ENCODE assay signal across 10 cellular contexts in the genomic region with DNA sequence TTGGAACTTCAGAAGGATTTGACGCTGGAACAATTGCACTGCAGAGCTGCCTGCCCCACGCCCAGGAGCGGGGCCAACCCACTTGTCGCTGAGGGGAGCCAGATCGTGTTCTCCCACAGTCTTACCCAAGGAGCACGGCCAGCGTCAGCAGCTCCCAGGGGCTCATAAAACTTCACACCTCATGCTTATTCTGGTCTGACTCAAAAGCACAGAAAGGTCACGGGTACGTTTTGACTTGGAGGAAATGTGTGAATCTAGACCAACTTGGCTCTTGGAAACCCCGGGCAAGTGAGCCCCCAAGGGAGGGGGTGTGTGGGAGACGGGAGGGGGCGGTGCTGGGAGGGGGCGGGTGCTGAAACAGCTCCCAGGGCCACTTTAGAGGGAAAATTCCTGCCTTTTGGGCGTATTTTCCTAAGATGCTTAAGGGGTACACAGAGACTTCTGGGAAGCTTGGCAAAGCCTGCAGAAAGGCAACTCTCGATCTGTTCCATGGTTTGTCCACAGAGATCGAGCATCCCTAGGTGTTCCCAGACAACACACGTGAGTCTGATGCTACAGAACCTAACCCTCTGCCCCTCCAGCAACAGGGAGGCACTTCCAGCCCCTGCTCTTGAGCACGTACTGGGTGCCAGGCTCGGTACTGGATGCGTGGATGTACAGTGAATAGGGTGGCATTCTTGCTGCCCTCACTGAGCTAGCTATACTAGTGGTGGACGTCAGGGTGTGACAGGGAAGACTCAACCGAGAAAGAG.
DNase-seq lines count a peak whose midpoint lies in the region; ATAC-seq and TF ChIP-seq lines count a peak whose summit lies in the region.
"Had no signal": no experiment of that assay in that cellular context is flagged by ENCODE, and none has a peak within 500 bp of the region (broad histone marks: within the 10 kb centered on the region; RNA-seq: fewer than 3 reads in every experiment).

No MANE protein-coding gene starts in this region.

- H3K27ac ChIP-seq in coronary artery (peak overlapping the region; percentile 26 to 34), testis (no peak overlapping the region)

- intact Hi-C loops in testis (cut with DNase I; ENCODE audit: low total_unique reads): no loop called here

- peaks cover 13% of the 10 kb centered on the region for H3K36me3 Mint-ChIP-seq in activated CD4-positive, alpha-beta T cell treated with anti-CD3 and anti-CD28 coated beads, Interleukin-2, amount 10 ng/mL, durations not matched to agents 7 days and 5 days (ENCODE audit: low read depth)
- H3K36me3 Mint-ChIP-seq in natural killer cell treated with Interleukin-12 subunit alpha and Interleukin-12 subunit beta and Interleukin-15 and Interleukin-18, amount 100 ng/mL, for 72 hours: no peaks in the 10 kb centered on the region

- H3K9me3 ChIP-seq in testis: no peaks in the 10 kb centered on the region
- H3K9me3 ChIP-seq: A549 had no signal

- peak; percentile 93 to 98 for ATAC-seq in natural killer cell treated with Interleukin-12 subunit alpha and Interleukin-12 subunit beta and Interleukin-15 and Interleukin-18, amount 100 ng/mL, for 72 hours

- H3K36me3 ChIP-seq in testis (ENCODE audit: low read depth, missing control alignments): no peaks in the 10 kb centered on the region

- H3K4me3 ChIP-seq in coronary artery (peak overlapping the region; percentile 46), testis (no peak overlapping the region)
- H3K4me3 ChIP-seq: A549 had no signal

- H3K9me3 Mint-ChIP-seq in activated CD4-positive, alpha-beta T cell treated with anti-CD3 and anti-CD28 coated beads, Interleukin-2, amount 10 ng/mL, durations not matched to agents 7 days and 5 days: peaks cover 2% of the 10 kb centered on the region
- H3K9me3 Mint-ChIP-seq in natural killer cell treated with Interleukin-12 subunit alpha and Interleukin-12 subunit beta and Interleukin-15 and Interleukin-18, amount 100 ng/mL, for 72 hours: no peaks in the 10 kb centered on the region

- no peak overlapping the region for H3K27ac Mint-ChIP-seq in activated CD4-positive, alpha-beta T cell treated with anti-CD3 and anti-CD28 coated beads, Interleukin-2, amount 10 ng/mL, durations not matched to agents 7 days and 5 days
- peak overlapping the region; percentile 23 to 80 for H3K27ac Mint-ChIP-seq in natural killer cell treated with Interleukin-12 subunit alpha and Interleukin-12 subunit beta and Interleukin-15 and Interleukin-18, amount 100 ng/mL, for 72 hours

- no peaks in the 10 kb centered on the region for H3K27me3 ChIP-seq in testis

- H3K4me3 Mint-ChIP-seq in activated CD4-positive, alpha-beta T cell treated with anti-CD3 and anti-CD28 coated beads, Interleukin-2, amount 10 ng/mL, durations not matched to agents 7 days and 5 days: no peak overlapping the region
- peak overlapping the region; percentile 52 for H3K4me3 Mint-ChIP-seq in natural killer cell treated with Interleukin-12 subunit alpha and Interleukin-12 subunit beta and Interleukin-15 and Interleukin-18, amount 100 ng/mL, for 72 hours

- TF ChIP-seq POLR2A in testis (IDR thresholded peaks at IDR 0.05): no peak

- TF ChIP-seq CTCF in coronary artery (IDR thresholded peaks at IDR 0.05) (no peak), testis (IDR thresholded peaks at IDR 0.05) (no peak)

- WGBS in testis, 2 donors: 34 to 39% methylated on average over 19 to 22 of the region's 22 CpGs

- H3K4me1 Mint-ChIP-seq in activated CD4-positive, alpha-beta T cell treated with anti-CD3 and anti-CD28 coated beads, Interleukin-2, amount 10 ng/mL, durations not matched to agents 7 days and 5 days: peaks cover 7% of the 10 kb centered on the region
- H3K4me1 Mint-ChIP-seq in natural killer cell treated with Interleukin-12 subunit alpha and Interleukin-12 subunit beta and Interleukin-15 and Interleukin-18, amount 100 ng/mL, for 72 hours (ENCODE audit: low read depth in 2 of 2): peaks cover 16 to 21% of the 10 kb centered on the region in 2 donors

- CTCF ChIA-PET in activated CD4-positive, alpha-beta T cell treated with anti-CD3 and anti-CD28 coated beads, Interleukin-2, amount 10 ng/mL, durations not matched to agents 7 days and 5 days (lab: Charles Lee): interaction anchor here (1.0 to 1.3 kb wide), 2 partner anchors 9 to 11 kb away, joined by 3 to 7 read pairs; no protein-coding TSS in a partner anchor

- H3K4me1 ChIP-seq in testis: peaks cover 10% of the 10 kb centered on the region

- POLR2A ChIA-PET in activated CD4-positive, alpha-beta T cell treated with anti-CD3 and anti-CD28 coated beads, Interleukin-2, amount 10 ng/mL, durations not matched to agents 7 days and 5 days (lab: Charles Lee): no interaction called here

- peak; percentile 38 to 39 for DNase-seq in activated CD4-positive, alpha-beta T cell treated with anti-CD3 and anti-CD28 coated beads for 24 hours (ENCODE audit: low read depth in 2 of 2)
- no peak for DNase-seq in activated CD4-positive, alpha-beta T cell treated with anti-CD3 and anti-CD28 coated beads, Interleukin-2, amount 10 ng/mL, durations not matched to agents 7 days and 5 days
- peak; percentile 90 for DNase-seq in coronary artery (ENCODE audit: low spot score)
- no peak for DNase-seq in natural killer cell treated with Interleukin-12 subunit alpha and Interleukin-12 subunit beta and Interleukin-15 and Interleukin-18, amount 100 ng/mL, for 72 hours (ENCODE audit: low spot score)
- peak; percentile 47 for DNase-seq in testis
- no peak for DNase-seq in NCI-H1930 (lab: John Stamatoyannopoulos, UW)
- no peak for DNase-seq in SKM-1 (lab: John Stamatoyannopoulos, UW; ENCODE audit: unreplicated experiment)
- DNase-seq in NCI-H748 (lab: John Stamatoyannopoulos, UW; ENCODE audit: unreplicated experiment): no peak
- DNase-seq: effector CD4-positive, alpha-beta T cell had no signal

- no peaks in the 10 kb centered on the region for H3K27me3 Mint-ChIP-seq in activated CD4-positive, alpha-beta T cell treated with anti-CD3 and anti-CD28 coated beads, Interleukin-2, amount 10 ng/mL, durations not matched to agents 7 days and 5 days
- H3K27me3 Mint-ChIP-seq in natural killer cell treated with Interleukin-12 subunit alpha and Interleukin-12 subunit beta and Interleukin-15 and Interleukin-18, amount 100 ng/mL, for 72 hours: no peaks in the 10 kb centered on the region

Comparison
In these comparisons a context has a peak if more than half of its experiments do, and no peak if none do; other contexts are left out.
1. DNase-seq: peak in activated CD4-positive, alpha-beta T cell treated with anti-CD3 and anti-CD28 coated beads for 24 hours (2 of 2), coronary artery (single experiment) and testis (single experiment); none in activated CD4-positive, alpha-beta T cell treated with anti-CD3 and anti-CD28 coated beads, Interleukin-2, amount 10 ng/mL, durations not matched to agents 7 days and 5 days (single experiment), natural killer cell treated with Interleukin-12 subunit alpha and Interleukin-12 subunit beta and Interleukin-15 and Interleukin-18, amount 100 ng/mL, for 72 hours (single experiment), NCI-H1930 (0 of 2), SKM-1 (single experiment) and NCI-H748 (single experiment).
2. H3K27ac ChIP-seq: peak in coronary artery (2 of 2); none in testis (0 of 2).